ENCODE assay signal across 9 cellular contexts in genomic region chr2:63047534-63048281, GRCh38. TPM values are rescaled to one million over a fixed set of nuclear protein-coding genes. Genes with fewer than 3 reads are reported as not detected.
DNase-seq lines count a peak whose midpoint lies in the region; ATAC-seq and TF ChIP-seq lines count a peak whose summit lies in the region.
"Had no signal": no experiment of that assay in that cellular context is flagged by ENCODE, and none has a peak within 500 bp of the region (broad histone marks: within the 10 kb centered on the region; RNA-seq: fewer than 3 reads in every experiment).

No MANE protein-coding gene starts in this region.

- WGBS in thyroid gland, 2 donors, result 16 to 26% methylated on average over 14 to 20 of the region's 56 CpGs

- H3K4me1 Mint-ChIP-seq in activated CD4-positive, alpha-beta T cell treated with anti-CD3 and anti-CD28 coated beads for 36 hours, result peaks cover 38% of the 10 kb centered on the region
- peaks cover 31 to 51% of the 10 kb centered on the region in 2 donors for H3K4me1 Mint-ChIP-seq in stimulated activated naive B cell treated with anti-CD40 and anti-IgM and Interleukin-4, amounts not matched to agents 10 μg/mL and 1 μg/mL and 100 μg/mL, for 72 hours

- H3K36me3 Mint-ChIP-seq in activated CD4-positive, alpha-beta T cell treated with anti-CD3 and anti-CD28 coated beads for 36 hours (ENCODE audit: low read depth), result peaks cover 17% of the 10 kb centered on the region
- peaks cover 17 to 26% of the 10 kb centered on the region in 2 donors for H3K36me3 Mint-ChIP-seq in stimulated activated naive B cell treated with anti-CD40 and anti-IgM and Interleukin-4, amounts not matched to agents 10 μg/mL and 1 μg/mL and 100 μg/mL, for 72 hours

- peaks cover 64% of the 10 kb centered on the region for H3K27me3 Mint-ChIP-seq in activated CD4-positive, alpha-beta T cell treated with anti-CD3 and anti-CD28 coated beads for 36 hours
- H3K27me3 Mint-ChIP-seq in stimulated activated naive B cell treated with anti-CD40 and anti-IgM and Interleukin-4, amounts not matched to agents 10 μg/mL and 1 μg/mL and 100 μg/mL, for 72 hours, result peaks cover 68 to 81% of the 10 kb centered on the region in 2 donors

- no peaks in the 10 kb centered on the region for H3K36me3 ChIP-seq in iPS-20b (ENCODE audit: insufficient read depth, low read depth, low read length)
- H3K36me3 ChIP-seq in thyroid gland, result no peaks in the 10 kb centered on the region

- H3K9me3 Mint-ChIP-seq in activated CD4-positive, alpha-beta T cell treated with anti-CD3 and anti-CD28 coated beads for 36 hours (ENCODE audit: low read depth), result no peaks in the 10 kb centered on the region
- no peaks in the 10 kb centered on the region for H3K9me3 Mint-ChIP-seq in stimulated activated naive B cell treated with anti-CD40 and anti-IgM and Interleukin-4, amounts not matched to agents 10 μg/mL and 1 μg/mL and 100 μg/mL, for 72 hours

- peak overlapping the region; percentile 57 for H3K4me3 ChIP-seq in iPS-20b (ENCODE audit: low read length)
- no peak overlapping the region for H3K4me3 ChIP-seq in thyroid gland (replicated peaks in 1 of 3)

- no peak overlapping the region for H3K27ac Mint-ChIP-seq in activated CD4-positive, alpha-beta T cell treated with anti-CD3 and anti-CD28 coated beads for 36 hours
- peak overlapping the region; percentile 16 for H3K27ac Mint-ChIP-seq in stimulated activated naive B cell treated with anti-CD40 and anti-IgM and Interleukin-4, amounts not matched to agents 10 μg/mL and 1 μg/mL and 100 μg/mL, for 72 hours

- ATAC-seq in activated CD4-positive, alpha-beta T cell treated with anti-CD3 and anti-CD28 coated beads for 36 hours, result no peak
- no peak for ATAC-seq in stimulated activated naive B cell treated with anti-CD40 and anti-IgM and Interleukin-4, amounts not matched to agents 10 μg/mL and 1 μg/mL and 100 μg/mL, for 72 hours (replicated peaks)
- no peak for ATAC-seq in GM19351 (IDR thresholded peaks at IDR 0.05; ENCODE audit: unreplicated experiment)

- peak; percentile 48 for DNase-seq in activated CD4-positive, alpha-beta T cell treated with anti-CD3 and anti-CD28 coated beads for 36 hours
- no peak for DNase-seq in activated CD4-positive, alpha-beta T cell treated with anti-CD3 and anti-CD28 coated beads for 1 hour
- DNase-seq in activated T-cell treated with anti-CD3 and anti-CD28 coated beads, Interleukin-2, amount 50 U/mL, for 1 hour, result peak; percentile 20
- DNase-seq in stimulated activated naive B cell treated with anti-CD40 and anti-IgM and Interleukin-4, amounts not matched to agents 10 μg/mL and 1 μg/mL and 100 μg/mL, for 72 hours, result no peak
- no peak for DNase-seq in thyroid gland
- no peak for DNase-seq in occipital lobe (lab: John Stamatoyannopoulos, UW)

- TF ChIP-seq POLR2A in thyroid gland (IDR thresholded peaks at IDR 0.05), result no peak

- H3K9ac ChIP-seq in iPS-20b (ENCODE audit: low read depth, low read length), result peak overlapping the region; percentile 42; the same call in 1 of the 2 replicates

- H3K27ac ChIP-seq in iPS-20b (ENCODE audit: low read length) (no peak overlapping the region), thyroid gland (no peak overlapping the region)

- peak overlapping the region; percentile 30 for H3K4me3 Mint-ChIP-seq in activated CD4-positive, alpha-beta T cell treated with anti-CD3 and anti-CD28 coated beads for 36 hours
- peak overlapping the region; percentile 65 to 88 for H3K4me3 Mint-ChIP-seq in stimulated activated naive B cell treated with anti-CD40 and anti-IgM and Interleukin-4, amounts not matched to agents 10 μg/mL and 1 μg/mL and 100 μg/mL, for 72 hours

- H3K9me3 ChIP-seq in iPS-20b (ENCODE audit: insufficient read depth, low read depth, low read length) (peaks cover 5% of the 10 kb centered on the region; the same call in 1 of the 2 replicates), thyroid gland (no peaks in the 10 kb centered on the region)

- no peak for TF ChIP-seq CTCF in thyroid gland (IDR thresholded peaks at IDR 0.05)

- POLR2A ChIA-PET in activated CD4-positive, alpha-beta T cell treated with anti-CD3 and anti-CD28 coated beads for 36 hours (lab: Charles Lee), result interaction anchor here (0.6 kb wide), 1 partner anchor 795 kb away, joined by 3 read pairs; no protein-coding TSS in a partner anchor

- intact Hi-C loops in activated CD4-positive, alpha-beta T cell treated with anti-CD3 and anti-CD28 coated beads for 36 hours (cut with DNase I, micrococcal nuclease), result loop anchor here in 1 of 2 experiments (1.0 kb wide), 1 partner anchor 10 kb away; no protein-coding TSS in a partner anchor
- intact Hi-C loops in thyroid gland (cut with DNase I), result no loop called here

- peaks cover 84% of the 10 kb centered on the region for H3K27me3 ChIP-seq in iPS-20b (ENCODE audit: insufficient read depth, low read length)
- H3K27me3 ChIP-seq in thyroid gland, result peaks cover 46% of the 10 kb centered on the region

- peaks cover 33% of the 10 kb centered on the region for H3K4me1 ChIP-seq in iPS-20b (ENCODE audit: insufficient read depth, low read length)
- H3K4me1 ChIP-seq in thyroid gland, result peaks cover 30 to 46% of the 10 kb centered on the region in 2 donors

- CTCF ChIA-PET in activated CD4-positive, alpha-beta T cell treated with anti-CD3 and anti-CD28 coated beads for 36 hours (lab: Charles Lee), result interaction anchor here (0.6 to 0.7 kb wide), 3 partner anchors 109 to 1560 kb away, joined by 3 to 4 read pairs (median 3); no protein-coding TSS in a partner anchor

RNA-seq across cellular contexts. Expression of gene OTX1, which starts 2.9 kb away (rescaled TPM):
- not detected for total RNA-seq in activated CD4-positive, alpha-beta T cell treated with anti-CD3 and anti-CD28 coated beads for 36 hours
- total RNA-seq in thyroid gland, result not detected
- total RNA-seq in occipital lobe, result 2.5 TPM
- total RNA-seq: endothelial cell of umbilical vein had no signal

Comparison
In these comparisons a context has a peak if more than half of its experiments do, and no peak if none do; other contexts are left out.
1. DNase-seq: peak in activated CD4-positive, alpha-beta T cell treated with anti-CD3 and anti-CD28 coated beads for 36 hours (single experiment) and activated T-cell treated with anti-CD3 and anti-CD28 coated beads, Interleukin-2, amount 50 U/mL, for 1 hour (single experiment); none in activated CD4-positive, alpha-beta T cell treated with anti-CD3 and anti-CD28 coated beads for 1 hour (single experiment), stimulated activated naive B cell treated with anti-CD40 and anti-IgM and Interleukin-4, amounts not matched to agents 10 μg/mL and 1 μg/mL and 100 μg/mL, for 72 hours (single experiment), thyroid gland (0 of 2) and occipital lobe (single experiment).